ENCODE assay signal across 18 cellular contexts in genomic region chr4:67082746-67083145, GRCh38.
"Had no signal": no experiment of that assay in that cellular context is flagged by ENCODE, and none has a peak within 500 bp of the region (broad histone marks: within the 10 kb centered on the region; RNA-seq: fewer than 3 reads in every experiment).

No MANE protein-coding gene starts in this region.

- H3K9me3 ChIP-seq: esophagus muscularis mucosa, gastrocnemius medialis, heart right ventricle, left lung, lower lobe of right lung, mucosa of descending colon had no signal

- H3K4me1 ChIP-seq: esophagus muscularis mucosa, foreskin keratinocyte, gastrocnemius medialis, heart right ventricle, left lung, lower lobe of right lung had no signal

- H3K27ac ChIP-seq: coronary artery, esophagus muscularis mucosa, foreskin keratinocyte, gastrocnemius medialis, heart right ventricle, left lung, lower lobe of right lung had no signal

- H3K4me3 ChIP-seq: coronary artery, dorsolateral prefrontal cortex, esophagus muscularis mucosa, gastrocnemius medialis, heart right ventricle, left lung, lower lobe of right lung, mucosa of descending colon had no signal

- H3K27me3 ChIP-seq: dorsolateral prefrontal cortex, esophagus muscularis mucosa, foreskin keratinocyte, gastrocnemius medialis, heart right ventricle, left lung had no signal

- DNase-seq: dermis blood vessel endothelial cell; dorsolateral prefrontal cortex; effector CD4-positive, alpha-beta T cell; effector memory CD4-positive, alpha-beta T cell; foreskin keratinocyte; gastrocnemius medialis; glutamatergic neuron; heart right ventricle; hippocampal formation; left cardiac atrium; left lung; left ventricle myocardium superior; lower lobe of right lung; mesenchymal stem cell; mucosa of descending colon; naive B cell had no signal

- H3K36me3 ChIP-seq: esophagus muscularis mucosa, gastrocnemius medialis, heart right ventricle, left lung, lower lobe of right lung had no signal
